In genomic region chr13:28055362-28055761, GRCh38 we compare ENCODE assay signal across 24 cellular contexts. TPM values are rescaled to one million over a fixed set of nuclear protein-coding genes. Genes with fewer than 3 reads are reported as not detected.
"Had no signal": no experiment of that assay in that cellular context is flagged by ENCODE, and none has a peak within 500 bp of the region (broad histone marks: within the 10 kb centered on the region; RNA-seq: fewer than 3 reads in every experiment).

No MANE protein-coding gene starts in this region.

- H3K36me3 Mint-ChIP-seq: activated CD8-positive, alpha-beta memory T cell treated with anti-CD3 and anti-CD28 coated beads, Interleukin-2, amount 10 ng/mL, durations not matched to agents 7 days and 5 days; activated naive CD8-positive, alpha-beta T cell treated with anti-CD3 and anti-CD28 coated beads for 36 hours; stimulated activated naive B cell treated with anti-CD40 and anti-IgM and Interleukin-4, amounts not matched to agents 10 μg/mL and 1 μg/mL and 100 μg/mL, for 72 hours; WTC11 had no signal

- H3K4me1 Mint-ChIP-seq: activated CD4-positive, alpha-beta memory T cell treated with anti-CD3 and anti-CD28 coated beads, Interleukin-2, amount 10 ng/mL, durations not matched to agents 7 days and 5 days; activated CD8-positive, alpha-beta memory T cell treated with anti-CD3 and anti-CD28 coated beads, Interleukin-2, amount 10 ng/mL, durations not matched to agents 7 days and 5 days; activated naive CD8-positive, alpha-beta T cell treated with anti-CD3 and anti-CD28 coated beads for 36 hours had no signal

- H3K27me3 Mint-ChIP-seq: dendritic cell treated with granulocyte-macrophage colony-stimulating factor and Interleukin-4, amounts not matched to agents 40 ng/mL and 50 ng/mL, for 4 days; stimulated activated naive B cell treated with anti-CD40 and anti-IgM and Interleukin-4, amounts not matched to agents 10 μg/mL and 1 μg/mL and 100 μg/mL, for 72 hours had no signal

- H3K9me3 ChIP-seq: gastrocnemius medialis, heart left ventricle, sigmoid colon, spleen, thoracic aorta, upper lobe of left lung had no signal

- H3K4me1 ChIP-seq: gastrocnemius medialis, sigmoid colon had no signal

- H3K27ac Mint-ChIP-seq: activated CD4-positive, alpha-beta memory T cell treated with anti-CD3 and anti-CD28 coated beads, Interleukin-2, amount 10 ng/mL, durations not matched to agents 7 days and 5 days; activated CD8-positive, alpha-beta memory T cell treated with anti-CD3 and anti-CD28 coated beads, Interleukin-2, amount 10 ng/mL, durations not matched to agents 7 days and 5 days; activated naive CD8-positive, alpha-beta T cell treated with anti-CD3 and anti-CD28 coated beads for 36 hours; nephron progenitor cell; WTC11 had no signal

- DNase-seq: activated CD4-positive, alpha-beta memory T cell treated with anti-CD3 and anti-CD28 coated beads, Interleukin-2, amount 10 ng/mL, durations not matched to agents 7 days and 5 days; activated CD4-positive, alpha-beta T cell treated with anti-CD3 and anti-CD28 coated beads for 48 hours; activated CD8-positive, alpha-beta memory T cell treated with anti-CD3 and anti-CD28 coated beads, Interleukin-2, amount 10 ng/mL, durations not matched to agents 7 days and 5 days; activated naive CD4-positive, alpha-beta T cell; activated naive CD8-positive, alpha-beta T cell treated with anti-CD3 and anti-CD28 coated beads for 36 hours; amniotic stem cell; effector CD8-positive, alpha-beta T cell; gastrocnemius medialis; heart left ventricle; left ventricle myocardium superior; nephron progenitor cell; nucleus accumbens; sigmoid colon; spleen; stimulated activated CD4-positive, alpha-beta T cell treated with anti-CD3 and anti-CD28 coated beads, Interleukin-4, amount 100 ng/mL, for 4 hours; stimulated activated naive B cell treated with anti-CD40 and anti-IgM and Interleukin-4, amounts not matched to agents 10 μg/mL and 1 μg/mL and 100 μg/mL, for 72 hours; upper lobe of left lung had no signal

- H3K36me3 ChIP-seq: cardiac muscle cell, gastrocnemius medialis, heart left ventricle, sigmoid colon, spleen, thoracic aorta, upper lobe of left lung had no signal

- H3K4me3 Mint-ChIP-seq: activated CD4-positive, alpha-beta memory T cell treated with anti-CD3 and anti-CD28 coated beads, Interleukin-2, amount 10 ng/mL, durations not matched to agents 7 days and 5 days; activated CD8-positive, alpha-beta memory T cell treated with anti-CD3 and anti-CD28 coated beads, Interleukin-2, amount 10 ng/mL, durations not matched to agents 7 days and 5 days; activated naive CD8-positive, alpha-beta T cell treated with anti-CD3 and anti-CD28 coated beads for 36 hours; dendritic cell treated with granulocyte-macrophage colony-stimulating factor and Interleukin-4, amounts not matched to agents 40 ng/mL and 50 ng/mL, for 4 days; nephron progenitor cell; WTC11 had no signal

- H3K27ac ChIP-seq: cardiac muscle cell, gastrocnemius medialis, heart left ventricle, sigmoid colon, thoracic aorta, upper lobe of left lung had no signal

- H3K4me3 ChIP-seq: cardiac muscle cell, gastrocnemius medialis, heart left ventricle, sigmoid colon, spleen, thoracic aorta, upper lobe of left lung had no signal

- H3K27me3 ChIP-seq: cardiac muscle cell, gastrocnemius medialis, sigmoid colon, upper lobe of left lung had no signal

- ATAC-seq: activated CD8-positive, alpha-beta memory T cell treated with anti-CD3 and anti-CD28 coated beads, Interleukin-2, amount 10 ng/mL, durations not matched to agents 7 days and 5 days; esophagus mucosa; gastrocnemius medialis; heart left ventricle; left ventricle myocardium superior; stimulated activated naive B cell treated with anti-CD40 and anti-IgM and Interleukin-4, amounts not matched to agents 10 μg/mL and 1 μg/mL and 100 μg/mL, for 72 hours; WTC11 had no signal

- H3K9me3 Mint-ChIP-seq: activated CD4-positive, alpha-beta memory T cell treated with anti-CD3 and anti-CD28 coated beads, Interleukin-2, amount 10 ng/mL, durations not matched to agents 7 days and 5 days; activated naive CD8-positive, alpha-beta T cell treated with anti-CD3 and anti-CD28 coated beads for 36 hours; dendritic cell treated with granulocyte-macrophage colony-stimulating factor and Interleukin-4, amounts not matched to agents 40 ng/mL and 50 ng/mL, for 4 days; nephron progenitor cell; stimulated activated naive B cell treated with anti-CD40 and anti-IgM and Interleukin-4, amounts not matched to agents 10 μg/mL and 1 μg/mL and 100 μg/mL, for 72 hours; WTC11 had no signal

RNA-seq across cellular contexts. Expression of gene FLT3, which starts 45.0 kb away (rescaled TPM):
- total RNA-seq: activated CD4-positive, alpha-beta memory T cell treated with anti-CD3 and anti-CD28 coated beads, Interleukin-2, amount 10 ng/mL, durations not matched to agents 7 days and 5 days; activated CD8-positive, alpha-beta memory T cell treated with anti-CD3 and anti-CD28 coated beads, Interleukin-2, amount 10 ng/mL, durations not matched to agents 7 days and 5 days; chondrocyte; myocyte had no signal
- polyA plus RNA-seq: cardiac muscle cell had no signal
